1 cellular context compared by ENCODE assay signal in genomic region chrX:120797201-120797938, GRCh38.
TF ChIP-seq lines count a peak whose summit lies in the region.

No MANE protein-coding gene starts in this region.

TF ChIP-seq in SK-N-SH treated with all-trans-retinoic acid at 6 μM for 48 hours, 23 proteins besides CTCF, POLR2A, EP300 and RAD21 (continued from another document):
- TF ChIP-seq ISL1 (CRISPR knock-in tag; IDR thresholded peaks at IDR 0.05) (no peak), TSHZ2 (CRISPR knock-in tag; IDR thresholded peaks at IDR 0.05) (no peak), POU6F1 (CRISPR knock-in tag; IDR thresholded peaks at IDR 0.05; ENCODE audit: borderline replicate concordance, low read depth) (no peak)
